16 cellular contexts compared by ENCODE assay signal in the genomic region with DNA sequence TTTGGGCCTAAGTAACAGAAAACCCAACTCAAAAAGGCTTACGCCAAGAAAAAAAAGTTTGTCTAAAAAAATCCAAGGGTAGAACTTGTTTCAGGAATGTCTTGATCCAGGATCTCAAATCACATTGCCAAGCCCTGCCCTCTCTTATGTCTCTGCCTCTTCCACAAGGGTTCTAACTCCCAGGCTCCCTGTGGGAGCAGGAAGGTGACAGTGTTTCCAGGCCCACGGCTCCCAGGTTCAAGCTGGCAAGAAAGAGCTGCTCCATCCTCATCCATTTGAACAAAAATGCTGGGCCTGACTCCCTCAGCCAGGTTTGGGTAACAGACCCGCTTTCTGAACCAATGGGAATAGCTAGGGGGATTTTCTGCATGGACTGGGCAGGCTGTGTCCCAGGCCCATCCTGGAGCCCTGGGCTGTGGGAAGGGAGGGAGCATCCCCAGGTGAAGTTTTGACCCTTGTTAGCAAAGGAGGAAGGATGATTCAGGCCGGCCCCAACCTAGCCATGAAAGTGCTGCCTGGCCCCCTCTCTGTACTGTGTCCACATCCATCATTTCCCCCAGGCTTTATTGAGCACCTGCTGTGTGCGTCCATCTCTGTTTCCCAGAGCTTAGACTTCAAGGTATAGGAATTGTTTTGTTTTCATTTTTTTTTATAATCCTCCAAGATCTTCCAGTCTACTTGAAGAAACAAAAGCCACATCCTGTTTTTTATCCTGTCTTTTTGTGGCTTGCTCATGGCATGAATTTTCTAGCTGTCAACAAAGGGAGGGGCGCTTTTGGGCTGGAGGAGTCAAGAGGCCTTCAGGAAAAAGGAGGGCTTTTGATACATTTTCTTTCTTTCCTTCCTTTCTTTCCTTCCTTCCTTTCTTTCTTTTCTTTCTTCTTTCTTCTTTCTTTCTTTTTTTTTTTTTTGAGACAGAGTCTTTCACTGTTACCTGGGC.
DNase-seq lines count a peak whose midpoint lies in the region; ATAC-seq and TF ChIP-seq lines count a peak whose summit lies in the region.
"Had no signal": no experiment of that assay in that cellular context is flagged by ENCODE, and none has a peak within 500 bp of the region (broad histone marks: within the 10 kb centered on the region; RNA-seq: fewer than 3 reads in every experiment).

No MANE protein-coding gene starts in this region.

- H3K27me3 Mint-ChIP-seq in Calu3 (ENCODE audit: unreplicated experiment) (peaks cover 25% of the 10 kb centered on the region), osteocyte (ENCODE audit: unreplicated experiment) (no peaks in the 10 kb centered on the region)
- no peaks in the 10 kb centered on the region for H3K27me3 Mint-ChIP-seq in activated T-helper 2 cell treated with anti-CD3 and anti-CD28 coated beads, Interferon-gamma antibody, Interleukin-2, Interleukin-4, amounts not matched to agents 10 μg/mL and 5 μg/mL and 100 μg/mL, durations not matched to agents 14 hours and 24 hours and 36 hours (ENCODE audit: low read depth)

- no peaks in the 10 kb centered on the region for H3K36me3 ChIP-seq in PC-3 (ENCODE audit: low read depth, low read length)
- no peaks in the 10 kb centered on the region for H3K36me3 ChIP-seq in WERI-Rb-1
- H3K36me3 ChIP-seq: BLaER1 had no signal

- H3K4me1 ChIP-seq in PC-3 (ENCODE audit: insufficient read depth, low read length): peaks cover 46% of the 10 kb centered on the region

- no peak for DNase-seq in Calu3
- peak; percentile 77 for DNase-seq in PC-3
- DNase-seq in epithelial cell of prostate (ENCODE audit: low read depth, low spot score): no peak
- no peak for DNase-seq in osteocyte (ENCODE audit: extremely low spot score, unreplicated experiment)
- no peak for DNase-seq in WERI-Rb-1
- DNase-seq in activated T-helper 2 cell treated with anti-CD3 and anti-CD28 coated beads, Interferon-gamma antibody, Interleukin-2, Interleukin-4, amounts not matched to agents 10 μg/mL and 5 μg/mL and 100 μg/mL, durations not matched to agents 14 hours and 24 hours and 36 hours (ENCODE audit: low spot score): no peak
- DNase-seq: KG1, left cardiac atrium, natural killer cell, NCI-H2029 treated with DMSO at 0.1 percent for 48 hours, T-helper 2 cell had no signal

- TF ChIP-seq CTCF in Calu3 (IDR thresholded peaks at IDR 0.05; ENCODE audit: unreplicated experiment) (no peak), PC-3 (conservative IDR thresholded peaks at IDR 0.05; ENCODE audit: low read depth, low read length) (no peak), osteocyte (IDR thresholded peaks at IDR 0.05) (no peak), WERI-Rb-1 (IDR thresholded peaks at IDR 0.05; ENCODE audit: low read depth, low read length) (no peak)

- intact Hi-C loops in Calu3 (cut with micrococcal nuclease; ENCODE audit: unreplicated experiment): loop anchor here (10.0 kb wide), 1 partner anchor 234 kb away; no protein-coding TSS in a partner anchor
- intact Hi-C loops in PC-3 (cut with micrococcal nuclease): loop anchor here (1.0 to 5.0 kb wide), 3 partner anchors 78 to 183 kb away; no protein-coding TSS in a partner anchor
- intact Hi-C loops in activated T-helper 2 cell treated with anti-CD3 and anti-CD28 coated beads, Interferon-gamma antibody, Interleukin-2, Interleukin-4, amounts not matched to agents 10 μg/mL and 5 μg/mL and 100 μg/mL, durations not matched to agents 14 hours and 24 hours and 36 hours (cut with micrococcal nuclease): no loop called here

- H3K4me1 Mint-ChIP-seq in Calu3 (ENCODE audit: low read depth, unreplicated experiment) (peaks cover 21% of the 10 kb centered on the region), osteocyte (ENCODE audit: unreplicated experiment) (peaks cover 37% of the 10 kb centered on the region)
- no peaks in the 10 kb centered on the region for H3K4me1 Mint-ChIP-seq in activated T-helper 2 cell treated with anti-CD3 and anti-CD28 coated beads, Interferon-gamma antibody, Interleukin-2, Interleukin-4, amounts not matched to agents 10 μg/mL and 5 μg/mL and 100 μg/mL, durations not matched to agents 14 hours and 24 hours and 36 hours (ENCODE audit: low read depth)
- H3K4me1 Mint-ChIP-seq: activated naive CD4-positive, alpha-beta T cell treated with anti-CD3 and anti-CD28 coated beads, Interleukin-2, amount 50 U/mL, for 24 hours; natural killer cell had no signal

- H3K27ac ChIP-seq in PC-3 (ENCODE audit: low read length): peak overlapping the region; percentile 98
- H3K27ac ChIP-seq in epithelial cell of prostate: peak overlapping the region; percentile 99
- no peak overlapping the region for H3K27ac ChIP-seq in WERI-Rb-1
- H3K27ac ChIP-seq: BLaER1, coronary artery had no signal

- H3K9me3 Mint-ChIP-seq in Calu3 (ENCODE audit: low read depth, unreplicated experiment) (no peaks in the 10 kb centered on the region), osteocyte (ENCODE audit: unreplicated experiment) (no peaks in the 10 kb centered on the region)
- no peaks in the 10 kb centered on the region for H3K9me3 Mint-ChIP-seq in activated T-helper 2 cell treated with anti-CD3 and anti-CD28 coated beads, Interferon-gamma antibody, Interleukin-2, Interleukin-4, amounts not matched to agents 10 μg/mL and 5 μg/mL and 100 μg/mL, durations not matched to agents 14 hours and 24 hours and 36 hours
- H3K9me3 Mint-ChIP-seq: activated naive CD4-positive, alpha-beta T cell treated with anti-CD3 and anti-CD28 coated beads, Interleukin-2, amount 50 U/mL, for 24 hours; natural killer cell had no signal

- peaks cover 10% of the 10 kb centered on the region for H3F3A ChIP-seq in PC-3 (ENCODE audit: low read length, unreplicated experiment)

- BruUV-seq in Calu3 (replicated peaks; lab: Mats Ljungman, UMichigan) (no TSS peak), PC-3 (replicated peaks; lab: Mats Ljungman, UMichigan) (no TSS peak)

- ATAC-seq in PC-3: peak; percentile 5; the same call in 1 of the 2 replicates
- ATAC-seq in GM18498 (IDR thresholded peaks at IDR 0.05; ENCODE audit: unreplicated experiment): no peak
- ATAC-seq in GM21576 (IDR thresholded peaks at IDR 0.05; ENCODE audit: unreplicated experiment): no peak
- ATAC-seq: natural killer cell had no signal

- H3K27ac Mint-ChIP-seq in Calu3 (ENCODE audit: unreplicated experiment): peak overlapping the region; percentile 83
- peak overlapping the region; percentile 77 for H3K27ac Mint-ChIP-seq in osteocyte (ENCODE audit: unreplicated experiment)
- no peak overlapping the region for H3K27ac Mint-ChIP-seq in activated T-helper 2 cell treated with anti-CD3 and anti-CD28 coated beads, Interferon-gamma antibody, Interleukin-2, Interleukin-4, amounts not matched to agents 10 μg/mL and 5 μg/mL and 100 μg/mL, durations not matched to agents 14 hours and 24 hours and 36 hours
- H3K27ac Mint-ChIP-seq: activated naive CD4-positive, alpha-beta T cell treated with anti-CD3 and anti-CD28 coated beads, Interleukin-2, amount 50 U/mL, for 24 hours; natural killer cell had no signal

- H3K9me2 ChIP-seq in PC-3 (replicated peaks; ENCODE audit: low read length): no peaks in the 10 kb centered on the region

- CTCF ChIA-PET in Calu3 (lab: Charles Lee) (interaction anchor here (0.6 to 1.0 kb wide), 2 partner anchors 16 to 430 kb away, joined by 3 to 4 read pairs; partner anchors contain the start of gene FAM210B), PC-3 (lab: Charles Lee) (interaction anchor here (1.0 kb wide), 1 partner anchor 159 kb away, joined by 5 read pairs; the partner anchor contains the start of gene TFAP2C)

- H3K4me3 Mint-ChIP-seq in Calu3 (ENCODE audit: low read depth, unreplicated experiment) (peak overlapping the region; percentile 18), osteocyte (ENCODE audit: unreplicated experiment) (no peak overlapping the region)
- no peak overlapping the region for H3K4me3 Mint-ChIP-seq in activated T-helper 2 cell treated with anti-CD3 and anti-CD28 coated beads, Interferon-gamma antibody, Interleukin-2, Interleukin-4, amounts not matched to agents 10 μg/mL and 5 μg/mL and 100 μg/mL, durations not matched to agents 14 hours and 24 hours and 36 hours (ENCODE audit: low read depth)
- H3K4me3 Mint-ChIP-seq: activated naive CD4-positive, alpha-beta T cell treated with anti-CD3 and anti-CD28 coated beads, Interleukin-2, amount 50 U/mL, for 24 hours; natural killer cell had no signal

- H3K79me2 ChIP-seq in PC-3 (ENCODE audit: low read length): no peaks in the 10 kb centered on the region

- H3K27me3 ChIP-seq in PC-3 (ENCODE audit: low read length) (no peaks in the 10 kb centered on the region), WERI-Rb-1 (ENCODE audit: insufficient read depth, low read depth, severe bottlenecking) (peaks cover 90% of the 10 kb centered on the region)
- H3K27me3 ChIP-seq: BLaER1 had no signal

- H3K9me3 ChIP-seq in PC-3 (ENCODE audit: low read length) (no peaks in the 10 kb centered on the region), WERI-Rb-1 (ENCODE audit: severe bottlenecking) (no peaks in the 10 kb centered on the region)
- H3K9me3 ChIP-seq: BLaER1 had no signal

- H4K20me1 ChIP-seq in PC-3 (ENCODE audit: low read length): no peaks in the 10 kb centered on the region
- H4K20me1 ChIP-seq: BLaER1 had no signal

- no peak overlapping the region; the same call in 1 of the 2 replicates for H2AFZ ChIP-seq in PC-3 (ENCODE audit: low read length)

- H3K4me2 ChIP-seq in PC-3 (ENCODE audit: low read length): peak overlapping the region; percentile 34
- H3K4me2 ChIP-seq: BLaER1 had no signal

- H3K4me3 ChIP-seq in PC-3 (ENCODE audit: low read length) (no peak overlapping the region), WERI-Rb-1 (ENCODE audit: low read depth, low read length) (no peak overlapping the region)
- H3K4me3 ChIP-seq: BLaER1, coronary artery had no signal

- H3K36me3 Mint-ChIP-seq in Calu3 (ENCODE audit: insufficient read depth, unreplicated experiment): peaks cover 11% of the 10 kb centered on the region
- H3K36me3 Mint-ChIP-seq in osteocyte (ENCODE audit: unreplicated experiment): no peaks in the 10 kb centered on the region
- no peaks in the 10 kb centered on the region for H3K36me3 Mint-ChIP-seq in activated T-helper 2 cell treated with anti-CD3 and anti-CD28 coated beads, Interferon-gamma antibody, Interleukin-2, Interleukin-4, amounts not matched to agents 10 μg/mL and 5 μg/mL and 100 μg/mL, durations not matched to agents 14 hours and 24 hours and 36 hours (ENCODE audit: low read depth)
- H3K36me3 Mint-ChIP-seq: activated naive CD4-positive, alpha-beta T cell treated with anti-CD3 and anti-CD28 coated beads, Interleukin-2, amount 50 U/mL, for 24 hours; natural killer cell had no signal

- H3K9ac ChIP-seq in PC-3 (ENCODE audit: low read length): peak overlapping the region; percentile 91
- H3K9ac ChIP-seq: BLaER1 had no signal

- POLR2A ChIA-PET in PC-3 (lab: Charles Lee; ENCODE audit: unreplicated experiment): interaction anchor here (0.6 to 0.8 kb wide), 2 partner anchors 104 to 159 kb away, joined by 3 to 6 read pairs; no protein-coding TSS in a partner anchor
